ENCODE assay signal across 29 cellular contexts in genomic region chrX:72262077-72262476, GRCh38. TPM values are rescaled to one million over a fixed set of nuclear protein-coding genes. Genes with fewer than 3 reads are reported as not detected.
DNase-seq lines count a peak whose midpoint lies in the region; ATAC-seq and TF ChIP-seq lines count a peak whose summit lies in the region.
"Had no signal": no experiment of that assay in that cellular context is flagged by ENCODE, and none has a peak within 500 bp of the region (broad histone marks: within the 10 kb centered on the region; RNA-seq: fewer than 3 reads in every experiment).

No MANE protein-coding gene starts in this region.

- H3K27ac ChIP-seq in lung (ENCODE audit: low read depth in 1 of 2, low read length in 1 of 2), result no peak overlapping the region
- H3K27ac ChIP-seq: BLaER1 treated with 17β-estradiol and CSF1 and Interleukin-3, amounts not matched to agents 10 nM and 100 nM; body of pancreas; esophagus muscularis mucosa; sigmoid colon had no signal

- peak; percentile 11 for DNase-seq in Calu3
- peak; percentile 76 for DNase-seq in NCI-H345 treated with DMSO at 0.1 percent for 48 hours (lab: John Stamatoyannopoulos, UW; ENCODE audit: unreplicated experiment)
- DNase-seq in lung (ENCODE audit: low spot score), result peak; percentile 38
- DNase-seq in stimulated activated CD4-positive, alpha-beta T cell treated with anti-CD3 and anti-CD28 coated beads, Interleukin-15, amount 100 ng/mL, for 24 hours, result no peak
- DNase-seq in stimulated activated naive CD8-positive, alpha-beta T cell treated with anti-CD3 and anti-CD28 coated beads, Interleukin-15, amount 100 ng/mL, for 72 hours, result no peak
- no peak for DNase-seq in nephron progenitor cell
- DNase-seq: activated CD4-positive, alpha-beta memory T cell treated with anti-CD3 and anti-CD28 coated beads for 36 hours; activated CD4-positive, alpha-beta T cell treated with anti-CD3 and anti-CD28 coated beads for 1 hour; activated T-cell treated with anti-CD3 and anti-CD28 coated beads, Interleukin-2, amount 50 U/mL, for 72 hours; body of pancreas; foreskin fibroblast; head of caudate nucleus; islet precursor cell; KBM-7; left ventricle myocardium superior; SHP77 treated with DMSO at 0.1 percent for 48 hours; sigmoid colon; stimulated activated CD4-positive, alpha-beta T cell treated with anti-CD3 and anti-CD28 coated beads, Interleukin-12 subunit alpha, Interleukin-12 subunit beta, amount 100 ng/mL, for 4 hours; stimulated activated CD4-positive, alpha-beta T cell treated with anti-CD3 and anti-CD28 coated beads, Interleukin-4, amount 100 ng/mL, for 4 hours; T-helper 2 cell; trophoblast cell had no signal

- H3K4me1 ChIP-seq in Loucy (ENCODE audit: insufficient read depth, low read length, poor library complexity, severe bottlenecking) (peaks cover 5% of the 10 kb centered on the region), lung (ENCODE audit: control insufficient read depth in 2 of 2, insufficient read depth in 2 of 2, low read length in 2 of 2) (no peaks in the 10 kb centered on the region)
- H3K4me1 ChIP-seq: body of pancreas, esophagus muscularis mucosa, sigmoid colon had no signal

- WGBS in lung, 2 donors, result 65 to 67% methylated on average over 7 of the region's 7 CpGs

- H3K9me3 ChIP-seq in Loucy (ENCODE audit: insufficient read depth, low read depth, low read length), result no peaks in the 10 kb centered on the region
- no peaks in the 10 kb centered on the region for H3K9me3 ChIP-seq in lung (ENCODE audit: control insufficient read depth in 2 of 2, insufficient read depth in 1 of 2, low read length in 1 of 2)
- H3K9me3 ChIP-seq: BLaER1 treated with 17β-estradiol and CSF1 and Interleukin-3, amounts not matched to agents 10 nM and 100 nM; body of pancreas; esophagus muscularis mucosa; sigmoid colon had no signal

- ATAC-seq in lung (ENCODE audit: insufficient read depth, low FRiP score) (no peak), HG02981 (IDR thresholded peaks at IDR 0.05; ENCODE audit: unreplicated experiment) (no peak)
- no peak for ATAC-seq in stimulated activated naive CD8-positive, alpha-beta T cell treated with anti-CD3 and anti-CD28 coated beads, Interleukin-15, amount 100 ng/mL, for 72 hours
- ATAC-seq: activated T-cell treated with anti-CD3 and anti-CD28 coated beads, Interleukin-2, amount 50 U/mL, for 72 hours; body of pancreas; left ventricle myocardium superior; Panc1 had no signal

- H3K27me3 ChIP-seq in Loucy (ENCODE audit: insufficient read depth, low read length, poor library complexity, severe bottlenecking) (no peaks in the 10 kb centered on the region), lung (ENCODE audit: control insufficient read depth, insufficient read depth) (no peaks in the 10 kb centered on the region)
- H3K27me3 ChIP-seq: BLaER1 treated with 17β-estradiol and CSF1 and Interleukin-3, amounts not matched to agents 10 nM and 100 nM; body of pancreas; esophagus muscularis mucosa; sigmoid colon had no signal

- peak overlapping the region; percentile 31 for H3K4me2 ChIP-seq in Loucy (ENCODE audit: low read depth, low read length, poor library complexity, severe bottlenecking)

- BruUV-seq in Calu3 (replicated peaks; lab: Mats Ljungman, UMichigan), result no TSS peak

- intact Hi-C loops in Calu3 (cut with micrococcal nuclease; ENCODE audit: unreplicated experiment), result no loop called here

- no peaks in the 10 kb centered on the region for H3F3A ChIP-seq in Loucy (ENCODE audit: low read depth)

- H3K36me3 ChIP-seq in Loucy (ENCODE audit: insufficient read depth, low read length) (no peaks in the 10 kb centered on the region), lung (ENCODE audit: control insufficient read depth in 2 of 2, insufficient read depth in 2 of 2, low read length in 2 of 2) (no peaks in the 10 kb centered on the region)
- H3K36me3 ChIP-seq: sigmoid colon had no signal

- no peak overlapping the region for H3K9ac ChIP-seq in Loucy (ENCODE audit: low read depth, low read length, poor library complexity, severe bottlenecking)
- H3K9ac ChIP-seq: BLaER1 treated with 17β-estradiol and CSF1 and Interleukin-3, amounts not matched to agents 10 nM and 100 nM had no signal

- no peaks in the 10 kb centered on the region for H4K20me1 ChIP-seq in Loucy (ENCODE audit: insufficient read depth, low read length, poor library complexity, severe bottlenecking)

- H3K4me3 ChIP-seq in Loucy (ENCODE audit: low read length, poor library complexity, severe bottlenecking) (no peak overlapping the region), lung (no peak overlapping the region)
- H3K4me3 ChIP-seq: BLaER1 treated with 17β-estradiol and CSF1 and Interleukin-3, amounts not matched to agents 10 nM and 100 nM; body of pancreas; esophagus muscularis mucosa; sigmoid colon had no signal

- H3K27ac Mint-ChIP-seq in Calu3 (ENCODE audit: unreplicated experiment) (peak overlapping the region; percentile 22), nephron progenitor cell (no peak overlapping the region)
- H3K27ac Mint-ChIP-seq in stimulated activated naive CD8-positive, alpha-beta T cell treated with anti-CD3 and anti-CD28 coated beads, Interleukin-15, amount 100 ng/mL, for 72 hours, result peak overlapping the region in 1 of 2 donors; percentile 40
- H3K27ac Mint-ChIP-seq: activated CD4-positive, alpha-beta memory T cell treated with anti-CD3 and anti-CD28 coated beads for 36 hours; activated T-cell treated with anti-CD3 and anti-CD28 coated beads, Interleukin-2, amount 50 U/mL, for 72 hours; dendritic cell treated with granulocyte-macrophage colony-stimulating factor and Interleukin-4, amounts not matched to agents 40 ng/mL and 50 ng/mL, for 4 days had no signal

- H2AFZ ChIP-seq in Loucy (ENCODE audit: low read length), result no peak overlapping the region

- no peaks in the 10 kb centered on the region for H3K36me3 Mint-ChIP-seq in Calu3 (ENCODE audit: insufficient read depth, unreplicated experiment)
- H3K36me3 Mint-ChIP-seq in nephron progenitor cell (ENCODE audit: low read depth), result peaks cover 20% of the 10 kb centered on the region

- H3K27me3 Mint-ChIP-seq in Calu3 (ENCODE audit: unreplicated experiment) (no peaks in the 10 kb centered on the region), nephron progenitor cell (ENCODE audit: low read depth, poor library complexity) (peaks cover 3% of the 10 kb centered on the region)
- no peaks in the 10 kb centered on the region for H3K27me3 Mint-ChIP-seq in stimulated activated naive CD8-positive, alpha-beta T cell treated with anti-CD3 and anti-CD28 coated beads, Interleukin-15, amount 100 ng/mL, for 72 hours
- H3K27me3 Mint-ChIP-seq: activated CD4-positive, alpha-beta memory T cell treated with anti-CD3 and anti-CD28 coated beads for 36 hours had no signal

- H3K9me3 Mint-ChIP-seq in Calu3 (ENCODE audit: low read depth, unreplicated experiment) (no peaks in the 10 kb centered on the region), nephron progenitor cell (peaks cover 35% of the 10 kb centered on the region)
- no peaks in the 10 kb centered on the region for H3K9me3 Mint-ChIP-seq in stimulated activated naive CD8-positive, alpha-beta T cell treated with anti-CD3 and anti-CD28 coated beads, Interleukin-15, amount 100 ng/mL, for 72 hours
- H3K9me3 Mint-ChIP-seq: activated CD4-positive, alpha-beta memory T cell treated with anti-CD3 and anti-CD28 coated beads for 36 hours; activated T-cell treated with anti-CD3 and anti-CD28 coated beads, Interleukin-2, amount 50 U/mL, for 72 hours; dendritic cell treated with granulocyte-macrophage colony-stimulating factor and Interleukin-4, amounts not matched to agents 40 ng/mL and 50 ng/mL, for 4 days had no signal

- no peaks in the 10 kb centered on the region for H3K79me2 ChIP-seq in Loucy (ENCODE audit: insufficient read depth, low read length)

- H3K4me3 Mint-ChIP-seq in Calu3 (ENCODE audit: low read depth, unreplicated experiment) (no peak overlapping the region), nephron progenitor cell (no peak overlapping the region)
- H3K4me3 Mint-ChIP-seq in stimulated activated naive CD8-positive, alpha-beta T cell treated with anti-CD3 and anti-CD28 coated beads, Interleukin-15, amount 100 ng/mL, for 72 hours, result no peak overlapping the region
- H3K4me3 Mint-ChIP-seq: activated CD4-positive, alpha-beta memory T cell treated with anti-CD3 and anti-CD28 coated beads for 36 hours; activated T-cell treated with anti-CD3 and anti-CD28 coated beads, Interleukin-2, amount 50 U/mL, for 72 hours; dendritic cell treated with granulocyte-macrophage colony-stimulating factor and Interleukin-4, amounts not matched to agents 40 ng/mL and 50 ng/mL, for 4 days had no signal

- peaks cover 36% of the 10 kb centered on the region for H3K4me1 Mint-ChIP-seq in Calu3 (ENCODE audit: low read depth, unreplicated experiment)
- H3K4me1 Mint-ChIP-seq in stimulated activated naive CD8-positive, alpha-beta T cell treated with anti-CD3 and anti-CD28 coated beads, Interleukin-15, amount 100 ng/mL, for 72 hours, result peaks cover 16% of the 10 kb centered on the region
- H3K4me1 Mint-ChIP-seq in nephron progenitor cell, result peaks cover 21% of the 10 kb centered on the region

- TF ChIP-seq CTCF in Calu3 (IDR thresholded peaks at IDR 0.05; ENCODE audit: unreplicated experiment) (no peak), Loucy (conservative IDR thresholded peaks at IDR 0.05; ENCODE audit: low read length) (no peak), lung (IDR thresholded peaks at IDR 0.05; ENCODE audit: control extremely low read depth, extremely low read depth) (no peak), nephron progenitor cell (IDR thresholded peaks at IDR 0.05) (no peak)

- CTCF ChIA-PET in Calu3 (lab: Charles Lee), result interaction anchor here (0.5 to 1.2 kb wide), 4 partner anchors 15 to 1846 kb away, joined by 3 to 4 read pairs (median 4); partner anchors contain the start of gene RPS4X

- no peaks in the 10 kb centered on the region for H3K9me2 ChIP-seq in Loucy (replicated peaks; ENCODE audit: low read depth, low read length)

RNA-seq across cellular contexts. Expression of gene RPS4X, which starts 15.0 kb away (rescaled TPM):
- total RNA-seq in Calu3 (2022) (621 and 665 TPM in 2 replicates), lung (1,000 to 10,000 TPM in 1 of 2 donors, 100 to 1,000 TPM in 1; 748 to 1,047 TPM)
- 1,000 to 10,000 TPM in 1 of 2 donors, 100 to 1,000 TPM in 1; 753 to 1,713 TPM for polyA plus RNA-seq in lung

RNA-seq across cellular contexts. Expression of gene ERCC6L, which starts 23.2 kb away (rescaled TPM):
- 11.0 and 11.3 TPM in 2 replicates for total RNA-seq in Calu3 (2022)
- under 1 TPM; 0.31 to 0.71 TPM for total RNA-seq in lung
- polyA plus RNA-seq in lung, result under 1 TPM; 0.16 to 0.30 TPM
- total RNA-seq: body of pancreas, mesenteric fat pad had no signal

RNA-seq across cellular contexts. Expression of gene CITED1, which starts 43.6 kb away (rescaled TPM):
- 0.78 TPM in 1 of 2 replicates, not detected in the other for total RNA-seq in Calu3 (2022)
- total RNA-seq in lung, result 1 to 10 TPM in 1 of 2 donors, not detected in 1; 1.8 TPM
- under 1 TPM; 0.34 to 0.47 TPM for polyA plus RNA-seq in lung
- total RNA-seq: activated CD4-positive, alpha-beta memory T cell treated with anti-CD3 and anti-CD28 coated beads for 36 hours; body of pancreas; left ventricle myocardium superior; NCI-H460 had no signal

Comparison
In these comparisons a context has a peak if more than half of its experiments do, and no peak if none do; other contexts are left out.
1. DNase-seq: peak in Calu3 (single experiment), NCI-H345 treated with DMSO at 0.1 percent for 48 hours (single experiment) and lung (single experiment); none in stimulated activated CD4-positive, alpha-beta T cell treated with anti-CD3 and anti-CD28 coated beads, Interleukin-15, amount 100 ng/mL, for 24 hours (single experiment), stimulated activated naive CD8-positive, alpha-beta T cell treated with anti-CD3 and anti-CD28 coated beads, Interleukin-15, amount 100 ng/mL, for 72 hours (0 of 2) and nephron progenitor cell (single experiment).